Comparison of ENCODE assay signal across 27 cellular contexts in genomic region chr10:121576139-121576538, GRCh38. TPM values are rescaled to one million over a fixed set of nuclear protein-coding genes. Genes with fewer than 3 reads are reported as not detected.
DNase-seq lines count a peak whose midpoint lies in the region; ATAC-seq, FAIRE-seq and TF ChIP-seq lines count a peak whose summit lies in the region.
"Had no signal": no experiment of that assay in that cellular context is flagged by ENCODE, and none has a peak within 500 bp of the region (broad histone marks: within the 10 kb centered on the region; RNA-seq: fewer than 3 reads in every experiment).

No MANE protein-coding gene starts in this region.

- H3K27me3 ChIP-seq in dorsolateral prefrontal cortex, result peaks cover 0 to 6% (median 0%) of the 10 kb centered on the region in 45 donors
- H3K27me3 ChIP-seq in keratinocyte (ENCODE audit: control insufficient read depth, extremely low read depth, insufficient read depth, low read length), result no peaks in the 10 kb centered on the region
- H3K27me3 ChIP-seq: MG63, SJSA1 had no signal

- no peaks in the 10 kb centered on the region for H3K27me3 Mint-ChIP-seq in WTC11 (ENCODE audit: low read depth)

- peaks cover 48% of the 10 kb centered on the region for H3K79me2 ChIP-seq in keratinocyte (ENCODE audit: control insufficient read depth, insufficient read depth, low read length)

- POLR2A ChIA-PET in WTC11 (lab: Charles Lee), result no interaction called here

- H3K36me3 Mint-ChIP-seq in WTC11, result peaks cover 3% of the 10 kb centered on the region; the same call in 1 of the 2 replicates
- H3K36me3 Mint-ChIP-seq: CD4-positive, CD25-positive, alpha-beta regulatory T cell had no signal

- H3K36me3 ChIP-seq in keratinocyte (ENCODE audit: control insufficient read depth in 2 of 2, extremely low read depth in 1 of 2, insufficient read depth in 2 of 2, low read length in 2 of 2), result peaks cover 0 to 3% of the 10 kb centered on the region in 2 experiments
- H3K36me3 ChIP-seq: MG63, SJSA1 had no signal

- H3K9me3 Mint-ChIP-seq in WTC11, result no peaks in the 10 kb centered on the region

- peak overlapping the region; percentile 89 for H3K27ac Mint-ChIP-seq in WTC11
- H3K27ac Mint-ChIP-seq: CD4-positive, CD25-positive, alpha-beta regulatory T cell had no signal

- ATAC-seq in WTC11 (no peak), GM19463 (IDR thresholded peaks at IDR 0.05; ENCODE audit: unreplicated experiment) (no peak), HG03280 (IDR thresholded peaks at IDR 0.05; ENCODE audit: unreplicated experiment) (no peak), GM18867 (IDR thresholded peaks at IDR 0.05; ENCODE audit: unreplicated experiment) (no peak)
- ATAC-seq: HCT116, PC-3, Right ventricle myocardium inferior had no signal

- peak overlapping the region; percentile 39 for H3K4me2 ChIP-seq in keratinocyte (ENCODE audit: control insufficient read depth, extremely low read depth, insufficient read depth, low read depth, low read length)

- H3K27ac ChIP-seq in dorsolateral prefrontal cortex, result peak overlapping the region in 42 of 59 donors; percentile 1 to 77 (median 52)
- H3K27ac ChIP-seq in keratinocyte (ENCODE audit: control insufficient read depth, insufficient read depth, low read length), result no peak overlapping the region
- peak overlapping the region; percentile 39 for H3K27ac ChIP-seq in substantia nigra (ENCODE audit: low read depth, low read length, poor library complexity, severe bottlenecking)
- H3K27ac ChIP-seq: SJSA1 had no signal

- no peak for FAIRE-seq in keratinocyte (lab: Jason Lieb, UNC)

- no peak for DNase-seq in WTC11 (ENCODE audit: low spot score)
- DNase-seq in dorsolateral prefrontal cortex, result peak in 1 of 10 donors; percentile 54
- DNase-seq in keratinocyte (ENCODE audit: low read depth, low spot score), result no peak
- peak in 1 of 49 donors; percentile 9 for DNase-seq in substantia nigra (lab: John Stamatoyannopoulos, UW)
- DNase-seq in activated CD8-positive, alpha-beta memory T cell treated with anti-CD3 and anti-CD28 coated beads for 24 hours, result no peak
- DNase-seq: CD4-positive, CD25-positive, alpha-beta regulatory T cell; DMS153; DND-41; IMR-90; KG1; MG63; NCI-H1105 treated with DMSO at 0.1 percent for 48 hours; NCI-H146; NCI-H1930; NCI-H2107; NCI-H446; NCI-H524 treated with DMSO at 0.1 percent for 48 hours; NCI-H774; NK-92 treated with Interleukin-12 subunit alpha and Interleukin-12 subunit beta, amount 100 ng/mL, for 24 hours; PC-3 had no signal

- H3K4me1 Mint-ChIP-seq in WTC11, result peaks cover 83% of the 10 kb centered on the region
- H3K4me1 Mint-ChIP-seq: CD4-positive, CD25-positive, alpha-beta regulatory T cell had no signal

- no peak overlapping the region for H3K4me3 Mint-ChIP-seq in WTC11
- H3K4me3 Mint-ChIP-seq: CD4-positive, CD25-positive, alpha-beta regulatory T cell had no signal

- no peak overlapping the region for H3K9ac ChIP-seq in keratinocyte (ENCODE audit: control insufficient read depth, extremely low read depth, insufficient read depth, low read length)

- CTCF ChIA-PET in WTC11 (lab: Charles Lee), result no interaction called here

- peaks cover 76% of the 10 kb centered on the region for H3K4me1 ChIP-seq in keratinocyte (ENCODE audit: control insufficient read depth, extremely low read depth, insufficient read depth, low read length)
- H3K4me1 ChIP-seq: SJSA1 had no signal

- dilution Hi-C loops in keratinocyte (cut with MboI; ENCODE audit: extremely low pct_ligation_motif_present, low sequenced_read_pairs), result no loop called here

- intact Hi-C loops in dorsolateral prefrontal cortex (cut with DNase I), result no loop called here

- H3K9me1 ChIP-seq in keratinocyte (ENCODE audit: control insufficient read depth, extremely low read depth, insufficient read depth, low read length), result peaks cover 6% of the 10 kb centered on the region

- H2AFZ ChIP-seq in keratinocyte (ENCODE audit: control insufficient read depth, low read length), result no peak overlapping the region

- H4K20me1 ChIP-seq in keratinocyte (ENCODE audit: control insufficient read depth, extremely low read depth, insufficient read depth, low read length), result no peaks in the 10 kb centered on the region

- no peaks in the 10 kb centered on the region for H3K9me3 ChIP-seq in keratinocyte (ENCODE audit: control insufficient read depth, low read depth, low read length)
- H3K9me3 ChIP-seq: MG63 had no signal

- TF ChIP-seq CTCF in WTC11 (IDR thresholded peaks at IDR 0.05) (no peak), dorsolateral prefrontal cortex (IDR thresholded peaks at IDR 0.05 in 54 of 56, conservative IDR thresholded peaks at IDR 0.05 in 2 of 56; ENCODE audit: low read depth in 1 of 56, partially characterized antibody in 56 of 56) (no peak), keratinocyte (optimal IDR thresholded peaks at IDR 0.05 in 1 of 3, IDR thresholded peaks at IDR 0.05 in 1 of 3, conservative IDR thresholded peaks at IDR 0.05 in 1 of 3; ENCODE audit: extremely low read depth in 1 of 3, insufficient read depth in 2 of 3, low read length in 3 of 3) (no peak)

- H3K4me3 ChIP-seq in dorsolateral prefrontal cortex, result no peak overlapping the region
- H3K4me3 ChIP-seq in keratinocyte (ENCODE audit: control insufficient read depth in 2 of 3, extremely low read depth in 1 of 3, insufficient read depth in 2 of 3, low read depth in 1 of 3, low read length in 3 of 3), result no peak overlapping the region
- H3K4me3 ChIP-seq: MG63, SJSA1 had no signal

TF ChIP-seq in WTC11, 78 proteins besides CTCF, POLR2A, EP300 and RAD21:
- TF ChIP-seq SMAD4 (CRISPR knock-in tag; IDR thresholded peaks at IDR 0.05) (no peak), ZNF121 (CRISPR knock-in tag; IDR thresholded peaks at IDR 0.05) (no peak), TEAD4 (CRISPR knock-in tag; IDR thresholded peaks at IDR 0.05) (no peak), GTF2I (CRISPR knock-in tag; conservative IDR thresholded peaks at IDR 0.05) (no peak), SP1 (CRISPR knock-in tag; conservative IDR thresholded peaks at IDR 0.05) (no peak), GABPB1 (CRISPR knock-in tag; IDR thresholded peaks at IDR 0.05) (no peak), ZNF512 (CRISPR knock-in tag; IDR thresholded peaks at IDR 0.05; ENCODE audit: borderline replicate concordance) (no peak)
- TF ChIP-seq, protein P1, sequence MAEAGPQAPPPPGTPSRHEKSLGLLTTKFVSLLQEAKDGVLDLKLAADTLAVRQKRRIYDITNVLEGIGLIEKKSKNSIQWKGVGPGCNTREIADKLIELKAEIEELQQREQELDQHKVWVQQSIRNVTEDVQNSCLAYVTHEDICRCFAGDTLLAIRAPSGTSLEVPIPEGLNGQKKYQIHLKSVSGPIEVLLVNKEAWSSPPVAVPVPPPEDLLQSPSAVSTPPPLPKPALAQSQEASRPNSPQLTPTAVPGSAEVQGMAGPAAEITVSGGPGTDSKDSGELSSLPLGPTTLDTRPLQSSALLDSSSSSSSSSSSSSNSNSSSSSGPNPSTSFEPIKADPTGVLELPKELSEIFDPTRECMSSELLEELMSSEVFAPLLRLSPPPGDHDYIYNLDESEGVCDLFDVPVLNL (CRISPR knock-in tag; IDR thresholded peaks at IDR 0.05; ENCODE audit: borderline replicate concordance, low read depth), result no peak
TF ChIP-seq in WTC11: peak in this region for 0.

RNA-seq across cellular contexts. Expression of gene FGFR2, which starts 22.1 kb away (rescaled TPM):
- total RNA-seq in WTC11 (2021) (88.6 to 95.0 TPM (median 90.4 TPM) in 3 replicates), dorsolateral prefrontal cortex (100 to 1,000 TPM in 94 of 120 experiments, 10 to 100 TPM in 26; 69.8 to 487 (median 136) TPM)
- 12.8 to 23.9 TPM (median 20.6 TPM) in 3 replicates for polyA plus RNA-seq in keratinocyte
- polyA plus RNA-seq in keratinocyte (2011; ENCODE audit: low read depth), result 6.3 TPM
- polyA plus RNA-seq in keratinocyte (2011; cell fraction: cytosol; rRNA removed), result 8.7 and 11.5 TPM in 2 replicates
- 32.6 and 34.4 TPM in 2 replicates for polyA plus RNA-seq in keratinocyte (2011; cell fraction: nucleus; rRNA removed)
- polyA plus RNA-seq in keratinocyte (2012; ENCODE audit: low replicate concordance), result 9.7 and 18.6 TPM in 2 replicates
- 23.8 to 54.9 TPM (median 29.1 TPM) in 3 replicates for polyA minus RNA-seq in keratinocyte
- 15.2 TPM for polyA minus RNA-seq in keratinocyte (2011; cell fraction: cytosol; rRNA and poly(A)+ RNA removed)
- 30.7 and 43.7 TPM in 2 replicates for polyA minus RNA-seq in keratinocyte (2011; cell fraction: nucleus; rRNA and poly(A)+ RNA removed)
- total RNA-seq: A172, IMR-90 had no signal
- polyA plus RNA-seq: IMR-90 had no signal
